20 cellular contexts compared by ENCODE assay signal in the genomic region with DNA sequence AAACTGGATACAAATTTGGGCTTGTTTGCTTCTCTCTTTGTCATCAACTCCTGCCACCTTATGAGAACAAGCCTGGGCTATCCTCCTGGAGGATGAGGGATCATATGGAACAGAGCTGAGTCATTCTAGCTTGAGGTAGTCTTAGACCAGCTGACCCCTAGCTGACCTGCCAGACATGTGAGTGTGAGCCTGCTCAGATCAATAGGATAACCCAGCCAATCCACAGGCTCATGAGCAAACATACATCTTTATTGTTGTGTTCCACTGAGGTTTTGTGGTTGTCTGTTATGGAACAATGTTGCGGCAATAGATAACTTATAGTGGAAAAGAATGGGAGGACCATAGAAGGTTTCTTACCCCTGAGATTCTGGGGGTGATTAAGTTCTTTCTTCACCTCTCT. TPM values are rescaled to one million over a fixed set of nuclear protein-coding genes. Genes with fewer than 3 reads are reported as not detected.
"Had no signal": no experiment of that assay in that cellular context is flagged by ENCODE, and none has a peak within 500 bp of the region (broad histone marks: within the 10 kb centered on the region; RNA-seq: fewer than 3 reads in every experiment).

No MANE protein-coding gene starts in this region.

- H3K36me3 ChIP-seq: prostate gland had no signal

- ATAC-seq: left ventricle myocardium superior, right cardiac atrium, T-helper 17 cell had no signal

- H3K9me3 ChIP-seq: prostate gland had no signal

- DNase-seq: activated CD4-positive, alpha-beta T cell treated with anti-CD3 and anti-CD28 coated beads, Interleukin-2, amount 10 ng/mL, durations not matched to agents 7 days and 5 days; activated CD8-positive, alpha-beta memory T cell treated with anti-CD3 and anti-CD28 coated beads, Interleukin-2, amount 50 U/mL, for 48 hours; activated naive CD8-positive, alpha-beta T cell treated with anti-CD3 and anti-CD28 coated beads, Interleukin-2, amount 10 ng/mL, durations not matched to agents 7 days and 5 days; aorta; erythroblast; hippocampal formation; left ventricle myocardium superior; nephron progenitor cell; occipital lobe; right cardiac atrium; stimulated activated CD4-positive, alpha-beta T cell treated with anti-CD3 and anti-CD28 coated beads, Interleukin-15, amount 100 ng/mL, for 24 hours; stimulated activated CD4-positive, alpha-beta T cell treated with anti-CD3 and anti-CD28 coated beads, Interleukin-4, amount 100 ng/mL, for 1 hour; stimulated activated naive CD4-positive, alpha-beta T cell; T-helper 17 cell had no signal

- H3K27ac ChIP-seq: prostate gland, skin epidermis had no signal

- H3K4me3 ChIP-seq: prostate gland, skin epidermis had no signal

RNA-seq across cellular contexts. Expression of gene FAM180A, which starts 54.5 kb away (rescaled TPM):
- total RNA-seq: activated CD4-positive, alpha-beta T cell treated with anti-CD3 and anti-CD28 coated beads, Interleukin-2, amount 10 ng/mL, durations not matched to agents 7 days and 5 days; activated naive CD8-positive, alpha-beta T cell treated with anti-CD3 and anti-CD28 coated beads, Interleukin-2, amount 10 ng/mL, durations not matched to agents 7 days and 5 days; dermis microvascular lymphatic vessel endothelial cell; glomerular endothelial cell; kidney epithelial cell; mesothelial cell of epicardium; occipital lobe; T-helper 17 cell had no signal
